Comparison of ENCODE assay signal across 19 cellular contexts in the genomic region with DNA sequence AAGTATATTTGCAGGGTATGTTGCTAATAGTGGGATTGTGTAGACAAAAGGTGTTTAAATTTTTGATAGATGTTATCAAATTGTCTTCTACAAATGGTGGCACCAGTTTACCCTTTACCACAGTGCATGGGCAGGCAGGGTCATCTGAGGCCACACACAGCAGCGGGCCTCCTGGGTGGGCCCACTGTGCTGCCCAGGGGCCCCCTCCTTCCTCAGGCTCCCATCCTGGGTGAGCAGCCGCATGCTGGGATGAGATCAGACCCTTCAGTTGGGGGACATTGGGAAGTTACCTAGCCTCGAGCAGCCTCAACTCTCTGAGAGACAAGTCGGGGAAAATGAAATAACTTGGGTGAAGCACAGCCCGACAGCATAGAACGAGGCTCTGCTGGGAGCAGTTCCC. TPM values are rescaled to one million over a fixed set of nuclear protein-coding genes. Genes with fewer than 3 reads are reported as not detected.
DNase-seq lines count a peak whose midpoint lies in the region; ATAC-seq and TF ChIP-seq lines count a peak whose summit lies in the region.
"Had no signal": no experiment of that assay in that cellular context is flagged by ENCODE, and none has a peak within 500 bp of the region (broad histone marks: within the 10 kb centered on the region; RNA-seq: fewer than 3 reads in every experiment).

No MANE protein-coding gene starts in this region.

- H3K4me3 ChIP-seq in IMR-90 (ENCODE audit: insufficient read depth, low read depth, low read length) (no peak overlapping the region), mesenchymal stem cell (ENCODE audit: insufficient read depth in 1 of 2, low read depth in 1 of 2, low read length in 2 of 2) (no peak overlapping the region), BE2C (ENCODE audit: low read depth, low read length) (no peak overlapping the region)
- H3K4me3 ChIP-seq: BLaER1, GM23248 had no signal

- no peaks in the 10 kb centered on the region for H3K36me3 ChIP-seq in IMR-90 (ENCODE audit: control insufficient read depth, insufficient read depth, low read length)
- no peaks in the 10 kb centered on the region for H3K36me3 ChIP-seq in mesenchymal stem cell (ENCODE audit: control insufficient read depth in 1 of 2, insufficient read depth in 2 of 2, low read depth in 1 of 2, low read length in 2 of 2)
- H3K36me3 ChIP-seq in BE2C: no peaks in the 10 kb centered on the region
- H3K36me3 ChIP-seq: BLaER1 had no signal

- H3K4me1 Mint-ChIP-seq in activated T-cell treated with anti-CD3 and anti-CD28 coated beads, Interleukin-2, amount 50 U/mL, for 24 hours (ENCODE audit: low read depth): no peaks in the 10 kb centered on the region
- no peaks in the 10 kb centered on the region for H3K4me1 Mint-ChIP-seq in effector memory CD8-positive, alpha-beta T cell (ENCODE audit: low read depth in 2 of 2)

- H3K4ac ChIP-seq in IMR-90 (ENCODE audit: low read depth, low read length) (no peak overlapping the region), mesenchymal stem cell (ENCODE audit: low read depth in 1 of 2, low read length in 2 of 2) (no peak overlapping the region)

- no TSS peak for BruUV-seq in IMR-90 (replicated peaks; lab: Mats Ljungman, UMichigan)

- H3K18ac ChIP-seq in IMR-90 (ENCODE audit: low read depth, low read length) (no peak overlapping the region), mesenchymal stem cell (ENCODE audit: low read depth in 1 of 2, low read length in 2 of 2) (no peak overlapping the region)

- POLR2A ChIA-PET in IMR-90 (lab: Charles Lee; ENCODE audit: unreplicated experiment): no interaction called here

- H4K91ac ChIP-seq in IMR-90 (ENCODE audit: insufficient read depth, low read depth, low read length): no peak overlapping the region
- H4K91ac ChIP-seq in mesenchymal stem cell (ENCODE audit: low read length): no peak overlapping the region

- H2BK12ac ChIP-seq in mesenchymal stem cell (ENCODE audit: low read length in 2 of 2): no peak overlapping the region

- H3K56ac ChIP-seq in IMR-90 (ENCODE audit: extremely low read depth, insufficient read depth, low read length): no peak overlapping the region

- no peak for TF ChIP-seq POLR2A in IMR-90 (IDR thresholded peaks at IDR 0.05; ENCODE audit: low read depth, low read length)

- no peak for TF ChIP-seq RAD21 in IMR-90 (IDR thresholded peaks at IDR 0.05; ENCODE audit: low read length)

- H2AFZ ChIP-seq in IMR-90 (replicated peaks; ENCODE audit: low read length, poor library complexity): peak overlapping the region; percentile 64
- no peak overlapping the region for H2AFZ ChIP-seq in mesenchymal stem cell (ENCODE audit: low read depth, low read length)
- H2AFZ ChIP-seq: GM23248 had no signal

- no peak overlapping the region for H3K23ac ChIP-seq in IMR-90 (ENCODE audit: low read depth, low read length)
- no peak overlapping the region for H3K23ac ChIP-seq in mesenchymal stem cell (ENCODE audit: low read length in 2 of 2)

- no peak overlapping the region for H3K14ac ChIP-seq in IMR-90 (replicated peaks; ENCODE audit: low read depth, low read length)
- no peak overlapping the region for H3K14ac ChIP-seq in mesenchymal stem cell (ENCODE audit: low read length in 2 of 2)

- H3K27me3 ChIP-seq in IMR-90 (ENCODE audit: control insufficient read depth, insufficient read depth, low read length): peaks cover 51% of the 10 kb centered on the region
- peaks cover 27 to 36% of the 10 kb centered on the region in 2 experiments for H3K27me3 ChIP-seq in mesenchymal stem cell (ENCODE audit: control insufficient read depth in 1 of 2, insufficient read depth in 1 of 2, low read length in 2 of 2)
- H3K27me3 ChIP-seq in BE2C: no peaks in the 10 kb centered on the region
- H3K27me3 ChIP-seq: BLaER1 had no signal

- H3K4me1 ChIP-seq in IMR-90 (ENCODE audit: control insufficient read depth, insufficient read depth, low read length) (no peaks in the 10 kb centered on the region), mesenchymal stem cell (ENCODE audit: control insufficient read depth, insufficient read depth, low read depth, low read length) (peaks cover 3% of the 10 kb centered on the region), BE2C (no peaks in the 10 kb centered on the region)
- H3K4me1 ChIP-seq: BLaER1 had no signal

- H3K27me3 Mint-ChIP-seq in activated T-cell treated with anti-CD3 and anti-CD28 coated beads, Interleukin-2, amount 50 U/mL, for 24 hours: peaks cover 11% of the 10 kb centered on the region
- peaks cover 24 to 25% of the 10 kb centered on the region in 2 donors for H3K27me3 Mint-ChIP-seq in effector memory CD8-positive, alpha-beta T cell

- H4K5ac ChIP-seq in IMR-90 (ENCODE audit: low read depth, low read length): no peak overlapping the region

- H3K9ac ChIP-seq in IMR-90 (ENCODE audit: low read depth, low read length): no peak overlapping the region
- H3K9ac ChIP-seq in mesenchymal stem cell (ENCODE audit: low read length): no peak overlapping the region
- H3K9ac ChIP-seq: BLaER1, GM23248 had no signal

- H3K9me3 ChIP-seq in IMR-90 (ENCODE audit: control insufficient read depth, insufficient read depth, low read length) (no peaks in the 10 kb centered on the region), mesenchymal stem cell (ENCODE audit: control insufficient read depth, low read length) (no peaks in the 10 kb centered on the region), BE2C (no peaks in the 10 kb centered on the region)
- H3K9me3 ChIP-seq: Caco-2 had no signal

- no peaks in the 10 kb centered on the region for H3K36me3 Mint-ChIP-seq in activated T-cell treated with anti-CD3 and anti-CD28 coated beads, Interleukin-2, amount 50 U/mL, for 24 hours (ENCODE audit: low read depth)
- H3K36me3 Mint-ChIP-seq in effector memory CD8-positive, alpha-beta T cell (ENCODE audit: insufficient read depth): no peaks in the 10 kb centered on the region
- H3K36me3 Mint-ChIP-seq: CD4-positive, CD25-positive, alpha-beta regulatory T cell; CD8-positive, alpha-beta T cell had no signal

- no peak overlapping the region for H2BK5ac ChIP-seq in IMR-90 (ENCODE audit: low read depth, low read length, poor library complexity, severe bottlenecking)
- no peak overlapping the region for H2BK5ac ChIP-seq in mesenchymal stem cell (ENCODE audit: low read depth, low read length, poor library complexity, severe bottlenecking)

- H3K27ac ChIP-seq in IMR-90 (ENCODE audit: insufficient read depth, low read length) (no peak overlapping the region), VCaP (peak overlapping the region; percentile 93; the same call in 1 of the 2 replicates), mesenchymal stem cell (ENCODE audit: low read length, poor library complexity, severe bottlenecking) (no peak overlapping the region)
- H3K27ac ChIP-seq: BLaER1, C4-2B, GM23248 had no signal

- no peaks in the 10 kb centered on the region for H4K20me1 ChIP-seq in IMR-90 (ENCODE audit: insufficient read depth, low read length)
- H4K20me1 ChIP-seq: BLaER1 had no signal

- H3K9me1 ChIP-seq in IMR-90 (ENCODE audit: insufficient read depth, low read length): peaks cover 3% of the 10 kb centered on the region; the same call in 1 of the 2 replicates

- no peak overlapping the region for H2BK15ac ChIP-seq in IMR-90 (ENCODE audit: low read depth, low read length)
- no peak overlapping the region for H2BK15ac ChIP-seq in mesenchymal stem cell (ENCODE audit: low read depth, poor library complexity, severe bottlenecking)

- H3K79me1 ChIP-seq in IMR-90 (ENCODE audit: low read depth in 1 of 2, low read length in 2 of 2) (no peaks in the 10 kb centered on the region), mesenchymal stem cell (replicated peaks; ENCODE audit: low read length, poor library complexity, severe bottlenecking) (no peaks in the 10 kb centered on the region)

- ATAC-seq in IMR-90 (ENCODE audit: low read depth): no peak
- no peak for ATAC-seq in effector memory CD8-positive, alpha-beta T cell (replicated peaks)
- ATAC-seq: CD8-positive, alpha-beta T cell had no signal

- TF ChIP-seq CTCF in IMR-90 (conservative IDR thresholded peaks at IDR 0.05; ENCODE audit: low read depth, low read length): no peak
- no peak for TF ChIP-seq CTCF in VCaP (conservative IDR thresholded peaks at IDR 0.05)
- no peak for TF ChIP-seq CTCF in BE2C (IDR thresholded peaks at IDR 0.05; ENCODE audit: low read depth, low read length)

- no CpG with 5 or more reads among the region's 6 CpGs for WGBS in IMR-90 (ENCODE audit: extremely low coverage in 2 of 2, insufficient read length in 1 of 2), 2 experiments
- WGBS in mesenchymal stem cell: 63% methylated on average over 6 of the region's 6 CpGs

- CTCF ChIA-PET in IMR-90 (lab: Yijun Ruan, JAX): no interaction called here

- intact Hi-C loops in IMR-90 (cut with micrococcal nuclease): no loop called here

- H2BK20ac ChIP-seq in IMR-90 (ENCODE audit: low read depth, low read length): no peak overlapping the region

- no peak overlapping the region for H3K27ac Mint-ChIP-seq in activated T-cell treated with anti-CD3 and anti-CD28 coated beads, Interleukin-2, amount 50 U/mL, for 24 hours
- no peak overlapping the region for H3K27ac Mint-ChIP-seq in effector memory CD8-positive, alpha-beta T cell
- H3K27ac Mint-ChIP-seq: CD4-positive, CD25-positive, alpha-beta regulatory T cell; CD8-positive, alpha-beta T cell had no signal

- H3K4me2 ChIP-seq in IMR-90 (ENCODE audit: low read depth, low read length) (no peak overlapping the region), mesenchymal stem cell (ENCODE audit: low read length, poor library complexity, severe bottlenecking) (no peak overlapping the region)
- H3K4me2 ChIP-seq: BLaER1 had no signal

- no peak overlapping the region for H2AK9ac ChIP-seq in IMR-90 (replicated peaks; ENCODE audit: low read depth, low read length, poor library complexity)

- dilution Hi-C loops in IMR-90 (cut with HindIII; ENCODE audit: low sequenced_read_pairs, unreplicated experiment): no loop called here

- H3K9me3 Mint-ChIP-seq in activated T-cell treated with anti-CD3 and anti-CD28 coated beads, Interleukin-2, amount 50 U/mL, for 24 hours: no peaks in the 10 kb centered on the region
- H3K9me3 Mint-ChIP-seq in effector memory CD8-positive, alpha-beta T cell: no peaks in the 10 kb centered on the region
- H3K9me3 Mint-ChIP-seq: CD8-positive, alpha-beta T cell had no signal

- in situ Hi-C loops in IMR-90 (cut with MboI; ENCODE audit: low sequenced_read_pairs): no loop called here

- H2AK5ac ChIP-seq in IMR-90 (ENCODE audit: low read depth, low read length) (no peak overlapping the region), mesenchymal stem cell (ENCODE audit: low read length, severe bottlenecking) (no peak overlapping the region)

- H2BK120ac ChIP-seq in IMR-90 (ENCODE audit: low read depth, low read length): no peak overlapping the region
- no peak overlapping the region for H2BK120ac ChIP-seq in mesenchymal stem cell (ENCODE audit: low read depth, low read length)

- no peak overlapping the region for H3K4me3 Mint-ChIP-seq in activated T-cell treated with anti-CD3 and anti-CD28 coated beads, Interleukin-2, amount 50 U/mL, for 24 hours
- no peak overlapping the region for H3K4me3 Mint-ChIP-seq in effector memory CD8-positive, alpha-beta T cell
- H3K4me3 Mint-ChIP-seq: CD4-positive, CD25-positive, alpha-beta regulatory T cell; CD8-positive, alpha-beta T cell had no signal

- H4K8ac ChIP-seq in IMR-90 (ENCODE audit: low read depth in 2 of 2, low read length in 2 of 2) (no peak overlapping the region), mesenchymal stem cell (ENCODE audit: low read length) (peak overlapping the region; percentile 16)

- DNase-seq in IMR-90 (no peak), mesenchymal stem cell (no peak), NCI-H82 treated with DMSO at 0.1 percent for 48 hours (lab: John Stamatoyannopoulos, UW; ENCODE audit: unreplicated experiment) (no peak), BE2C (no peak)
- DNase-seq in stimulated activated CD8-positive, alpha-beta memory T cell treated with anti-CD3 and anti-CD28 coated beads, Interleukin-4, amount 100 ng/mL, for 48 hours: peak; percentile 5
- no peak for DNase-seq in activated T-cell treated with anti-CD3 and anti-CD28 coated beads, Interleukin-2, amount 50 U/mL, for 24 hours
- DNase-seq in effector memory CD8-positive, alpha-beta T cell: no peak
- DNase-seq: Caco-2; CD4-positive, CD25-positive, alpha-beta regulatory T cell; DMS153; DND-41; GM23248; H7; HCEC 1CT had no signal

RNA-seq across cellular contexts. Expression of a gene that starts 9.7 kb away (rescaled TPM):
- total RNA-seq in IMR-90 (2012; rRNA removed): 0.18 and 0.28 TPM in 2 replicates
- 0.46 and 0.55 TPM in 2 replicates for polyA plus RNA-seq in IMR-90 (2012; rRNA removed)
- polyA plus RNA-seq in IMR-90 (2012; cell fraction: cytosol; rRNA removed): 0.14 and 0.17 TPM in 2 replicates
- 0.49 and 1.3 TPM in 2 replicates for polyA plus RNA-seq in IMR-90 (2012; cell fraction: nucleus; rRNA removed; ENCODE audit: low replicate concordance)
- polyA plus RNA-seq in mesenchymal stem cell (2013, experiment 1 of 2): not detected
- polyA plus RNA-seq in mesenchymal stem cell (2013, experiment 2 of 2): 0.01 TPM
- polyA plus RNA-seq in BE2C (2012; ENCODE audit: insufficient read depth, insufficient read length, low read depth): 0.62 TPM
- total RNA-seq: CD4-positive, CD25-positive, alpha-beta regulatory T cell; GM23248; H1; H7 had no signal
- polyA plus RNA-seq: GM23248, H1 had no signal

RNA-seq across cellular contexts. Expression of a gene that starts 18.9 kb away (rescaled TPM):
- 50.0 and 52.5 TPM in 2 replicates for total RNA-seq in IMR-90 (2012; rRNA removed)
- polyA plus RNA-seq in IMR-90 (2012; rRNA removed): 31.0 and 31.5 TPM in 2 replicates
- 10.2 and 17.5 TPM in 2 replicates for polyA plus RNA-seq in IMR-90 (2012; cell fraction: cytosol; rRNA removed)
- 7.8 and 24.1 TPM in 2 replicates for polyA plus RNA-seq in IMR-90 (2012; cell fraction: nucleus; rRNA removed; ENCODE audit: low replicate concordance)
- 32.8 TPM for polyA plus RNA-seq in mesenchymal stem cell (2013, experiment 1 of 2)
- 31.3 TPM for polyA plus RNA-seq in mesenchymal stem cell (2013, experiment 2 of 2)
- 29.5 TPM for polyA plus RNA-seq in BE2C (2012; ENCODE audit: insufficient read depth, insufficient read length, low read depth)
